21 cellular contexts compared by ENCODE assay signal in genomic region chr7:102289051-102289450, GRCh38. TPM values are rescaled to one million over a fixed set of nuclear protein-coding genes. Genes with fewer than 3 reads are reported as not detected.
DNase-seq lines count a peak whose midpoint lies in the region; ATAC-seq, FAIRE-seq and TF ChIP-seq lines count a peak whose summit lies in the region.
"Had no signal": no experiment of that assay in that cellular context is flagged by ENCODE, and none has a peak within 500 bp of the region (broad histone marks: within the 10 kb centered on the region; RNA-seq: fewer than 3 reads in every experiment).

No MANE protein-coding gene starts in this region.

- H3K9me3 ChIP-seq in HepG2 (ENCODE audit: low read length) (no peaks in the 10 kb centered on the region), right lobe of liver (no peaks in the 10 kb centered on the region), OCI-LY1 (ENCODE audit: low read length) (no peaks in the 10 kb centered on the region), HAP-1 (no peaks in the 10 kb centered on the region), gastrocnemius medialis (no peaks in the 10 kb centered on the region)
- H3K9me3 ChIP-seq: A549, gastroesophageal sphincter, stomach had no signal

- H3K4me2 ChIP-seq in HepG2 (ENCODE audit: low read depth, low read length) = no peak overlapping the region; the same call in 1 of the 2 replicates
- peak overlapping the region; percentile 99 for H3K4me2 ChIP-seq in OCI-LY1 (ENCODE audit: low read length)

- no peaks in the 10 kb centered on the region for H3K36me3 ChIP-seq in HepG2 (replicated peaks in 1 of 2; ENCODE audit: control insufficient read depth in 1 of 2, insufficient read depth in 2 of 2, low read length in 2 of 2)
- no peaks in the 10 kb centered on the region for H3K36me3 ChIP-seq in right lobe of liver
- peaks cover 4% of the 10 kb centered on the region; the same call in 1 of the 2 replicates for H3K36me3 ChIP-seq in OCI-LY1 (ENCODE audit: insufficient read depth, low read length)
- H3K36me3 ChIP-seq in HAP-1 (replicated peaks) = no peaks in the 10 kb centered on the region
- no peaks in the 10 kb centered on the region for H3K36me3 ChIP-seq in gastrocnemius medialis
- H3K36me3 ChIP-seq: gastroesophageal sphincter, stomach, WERI-Rb-1 had no signal

- BruUV-seq in HepG2 (replicated peaks; lab: Mats Ljungman, UMichigan) = no TSS peak

- peaks cover 33% of the 10 kb centered on the region for H3K4me1 ChIP-seq in HepG2 (ENCODE audit: insufficient read depth, low read length)
- H3K4me1 ChIP-seq in right lobe of liver = peaks cover 0 to 13% (median 0%) of the 10 kb centered on the region in 4 donors
- peaks cover 84% of the 10 kb centered on the region for H3K4me1 ChIP-seq in OCI-LY1 (ENCODE audit: insufficient read depth, low read length, severe bottlenecking)
- peaks cover 8% of the 10 kb centered on the region; the same call in 1 of the 2 replicates for H3K4me1 ChIP-seq in HAP-1
- peaks cover 30 to 43% of the 10 kb centered on the region in 2 donors for H3K4me1 ChIP-seq in gastrocnemius medialis

- no peaks in the 10 kb centered on the region for H3K9me2 ChIP-seq in OCI-LY1 (ENCODE audit: low read depth, low read length)

- 22% methylated on average over 7 of the region's 10 CpGs for WGBS in HepG2 (ENCODE audit: low lambda C conversion rate)
- WGBS in right lobe of liver (ENCODE audit: insufficient coverage, low coverage, low lambda C conversion rate, missing lambda C conversion rate) = 76% methylated on average over 4 of the region's 10 CpGs

- H4K20me1 ChIP-seq in HepG2 (ENCODE audit: insufficient read depth, low read length) = peaks cover 10% of the 10 kb centered on the region; the same call in 1 of the 2 replicates
- no peaks in the 10 kb centered on the region for H4K20me1 ChIP-seq in OCI-LY1 (ENCODE audit: insufficient read depth, low read length)

- in situ Hi-C loops in HepG2 (cut with HindIII; ENCODE audit: extremely low pct_ligation_motif_present, low pct_unique_long_range_greater_than_20kb) = loop anchor here (5.0 kb wide), 1 partner anchor 103 kb away; no protein-coding TSS in a partner anchor
- in situ Hi-C loops in HAP-1 (cut with MboI; ENCODE audit: low sequenced_read_pairs) = no loop called here
- in situ Hi-C loops in gastrocnemius medialis (cut with MboI; ENCODE audit: low sequenced_read_pairs in 4 of 4) = no loop called here

- H3K27me3 ChIP-seq in HepG2 (ENCODE audit: control insufficient read depth in 1 of 2, insufficient read depth in 2 of 2, low read length in 2 of 2) (peaks cover 2 to 21% of the 10 kb centered on the region in 2 experiments; a peak in 3 of 5 replicates), right lobe of liver (no peaks in the 10 kb centered on the region), OCI-LY1 (ENCODE audit: insufficient read depth, low read length) (peaks cover 5% of the 10 kb centered on the region; the same call in 1 of the 2 replicates), HAP-1 (ENCODE audit: low read depth) (no peaks in the 10 kb centered on the region), gastrocnemius medialis (no peaks in the 10 kb centered on the region)

- peak overlapping the region; percentile 82 for H3K4me3 Mint-ChIP-seq in type B pancreatic cell

- no peak for DNase-seq in HepG2 (ENCODE audit: low spot score)
- DNase-seq in right lobe of liver = no peak
- no peak for DNase-seq in type B pancreatic cell (ENCODE audit: extremely low spot score, unreplicated experiment)
- no peak for DNase-seq in HAP-1 (ENCODE audit: low spot score in 2 of 2)
- no peak for DNase-seq in gastrocnemius medialis
- no peak for DNase-seq in amygdala (lab: John Stamatoyannopoulos, UW)
- DNase-seq: activated effector memory CD4-positive, alpha-beta T cell treated with anti-CD3 and anti-CD28 coated beads, Interleukin-2, amount 50 U/mL, for 16 hours; COR-L47; cortex of kidney; NCI-H1436; stomach; T-helper 1 cell; WERI-Rb-1 had no signal

- no peaks in the 10 kb centered on the region for H3K27me3 Mint-ChIP-seq in type B pancreatic cell

- TF ChIP-seq POLR2A in HepG2 (IDR thresholded peaks at IDR 0.05; ENCODE audit: insufficient read depth in 1 of 2, low read depth in 2 of 2, low read length in 2 of 2) = no peak
- no peak for TF ChIP-seq POLR2A in right lobe of liver (IDR thresholded peaks at IDR 0.05)
- TF ChIP-seq POLR2A in gastrocnemius medialis (IDR thresholded peaks at IDR 0.05) = no peak

- TF ChIP-seq CTCF in HepG2 (CRISPR knock-in tag; IDR thresholded peaks at IDR 0.05) = no peak
- no peak for TF ChIP-seq CTCF in right lobe of liver (IDR thresholded peaks at IDR 0.05)
- no peak for TF ChIP-seq CTCF in OCI-LY1 (IDR thresholded peaks at IDR 0.05; ENCODE audit: low read length)
- no peak for TF ChIP-seq CTCF in type B pancreatic cell (conservative IDR thresholded peaks at IDR 0.05)
- no peak for TF ChIP-seq CTCF in gastrocnemius medialis (IDR thresholded peaks at IDR 0.05 in 4 of 5, conservative IDR thresholded peaks at IDR 0.05 in 1 of 5)

- no peak for FAIRE-seq in HepG2 (lab: Jason Lieb, UNC)
- FAIRE-seq: A549, G401.6, urothelium cell line had no signal

- H3K36me3 Mint-ChIP-seq in type B pancreatic cell = no peaks in the 10 kb centered on the region

- no peak for TF ChIP-seq RAD21 in HepG2 (CRISPR knock-in tag; IDR thresholded peaks at IDR 0.05)

- no peak overlapping the region for H3K27ac Mint-ChIP-seq in type B pancreatic cell

- POLR2A ChIA-PET in HepG2 (lab: Yijun Ruan, JAX) = no interaction called here

- H3F3A ChIP-seq in OCI-LY1 (ENCODE audit: insufficient read depth, low read length) = peaks cover 6% of the 10 kb centered on the region; the same call in 1 of the 2 replicates

- H2AFZ ChIP-seq in HepG2 (ENCODE audit: low read length) = no peak overlapping the region
- no peak overlapping the region for H2AFZ ChIP-seq in OCI-LY1 (ENCODE audit: low read length)

- CTCF ChIA-PET in HepG2 (lab: Yijun Ruan, JAX; ENCODE audit: low intra/inter-chr PET ratio, low total read pairs) = no interaction called here

- H3K79me2 ChIP-seq in HepG2 (ENCODE audit: insufficient read depth, low read length) (no peaks in the 10 kb centered on the region), OCI-LY1 (ENCODE audit: insufficient read depth, low read length) (peaks cover 31% of the 10 kb centered on the region)

- TF ChIP-seq EP300 in HepG2 (IDR thresholded peaks at IDR 0.05; ENCODE audit: low read depth in 2 of 2, low read length in 2 of 2) (no peak), HepG2 (CRISPR knock-in tag; IDR thresholded peaks at IDR 0.05; ENCODE audit: borderline replicate concordance) (no peak)

- intact Hi-C loops in HepG2 (cut with micrococcal nuclease; ENCODE audit: unreplicated experiment) (no loop called here), right lobe of liver (cut with DNase I) (no loop called here), gastrocnemius medialis (cut with DNase I; ENCODE audit: low total_unique reads) (no loop called here)

- peaks cover 25% of the 10 kb centered on the region for H3K4me1 Mint-ChIP-seq in type B pancreatic cell (ENCODE audit: unreplicated experiment)

- H3K9ac ChIP-seq in HepG2 (ENCODE audit: insufficient read depth, low read depth, low read length) = no peak overlapping the region
- H3K9ac ChIP-seq in OCI-LY1 (ENCODE audit: low read length) = peak overlapping the region; percentile 92

- H3K4me3 ChIP-seq in HepG2 (replicated peaks in 1 of 3; ENCODE audit: insufficient read depth in 1 of 3, low read depth in 2 of 3, low read length in 3 of 3) = no peak overlapping the region
- H3K4me3 ChIP-seq in right lobe of liver = no peak overlapping the region
- peak overlapping the region; percentile 94 for H3K4me3 ChIP-seq in OCI-LY1 (ENCODE audit: low read depth, low read length, poor library complexity, severe bottlenecking)
- H3K4me3 ChIP-seq in HAP-1 = no peak overlapping the region
- H3K4me3 ChIP-seq in gastrocnemius medialis = no peak overlapping the region
- H3K4me3 ChIP-seq: A549, gastroesophageal sphincter had no signal

- H3K27ac ChIP-seq in HepG2 (ENCODE audit: extremely low read length, insufficient read depth, low read length) (no peak overlapping the region), right lobe of liver (no peak overlapping the region), OCI-LY1 (ENCODE audit: low read depth, low read length, poor library complexity, severe bottlenecking) (peak overlapping the region; percentile 91), gastrocnemius medialis (peak overlapping the region in 1 of 4 donors; percentile 88)
- H3K27ac ChIP-seq: A549, epithelial cell of prostate, gastroesophageal sphincter, stomach, WERI-Rb-1 had no signal

- ATAC-seq in HepG2 (no peak), right lobe of liver (no peak), esophagus mucosa (peak; percentile 2), gastrocnemius medialis (no peak)
- ATAC-seq: A549, gastroesophageal sphincter, Right ventricle myocardium inferior had no signal

- H3K9me3 Mint-ChIP-seq in type B pancreatic cell = no peaks in the 10 kb centered on the region

RNA-seq across cellular contexts. Expression of gene SH2B2, which starts 2.4 kb away (rescaled TPM):
- total RNA-seq in HepG2 (2016; rRNA removed; fragmentation: Illumina TruSeq; extraction: Trizol) (0.14 and 0.46 TPM in 2 replicates), right lobe of liver (1 to 10 TPM; 1.7 to 3.1 (median 2.6) TPM), esophagus mucosa (1.1 TPM), type B pancreatic cell (ENCODE audit: low replicate concordance) (9.5 and 15.5 TPM in 2 replicates), gastrocnemius medialis (10 to 100 TPM; 32.7 to 62.0 (median 43.5) TPM)
- 0.26 and 0.51 TPM in 2 replicates for total RNA-seq in HepG2 (2016; cell fraction: cytosol; rRNA removed; fragmentation: Illumina TruSeq; extraction: Trizol; ENCODE audit: low read depth)
- 0.45 and 0.63 TPM in 2 replicates for total RNA-seq in HepG2 (2016; cell fraction: insoluble cytoplasmic fraction; rRNA removed; fragmentation: Illumina TruSeq; extraction: Trizol)
- total RNA-seq in HepG2 (2016; cell fraction: membrane; rRNA removed; fragmentation: Illumina TruSeq; extraction: Trizol) = 0.46 and 0.55 TPM in 2 replicates
- total RNA-seq in HepG2 (2016; cell fraction: nucleus; rRNA removed; fragmentation: Illumina TruSeq; extraction: Trizol) = not detected in 2 replicates
- 1.3 and 1.7 TPM in 2 replicates for polyA plus RNA-seq in HepG2 (2011; rRNA removed)
- 1.7 and 2.3 TPM in 2 replicates for polyA plus RNA-seq in HepG2 (2011; cell fraction: cytosol; rRNA removed)
- 4.6 and 5.0 TPM in 2 replicates for polyA plus RNA-seq in HepG2 (2011; cell fraction: nucleus; rRNA removed)
- 1.0 and 1.2 TPM in 2 replicates for polyA plus RNA-seq in HepG2 (2012)
- 0.41 and 0.54 TPM in 2 replicates for polyA plus RNA-seq in HepG2 (2016; cell fraction: cytosol; fragmentation: Illumina TruSeq; extraction: Trizol; ENCODE audit: low read depth)
- 0.63 and 0.64 TPM in 2 replicates for polyA plus RNA-seq in HepG2 (2016; cell fraction: insoluble cytoplasmic fraction; fragmentation: Illumina TruSeq; extraction: Trizol; ENCODE audit: low read depth)
- polyA plus RNA-seq in HepG2 (2016; cell fraction: membrane; fragmentation: Illumina TruSeq; extraction: Trizol; ENCODE audit: low read depth) = 0.58 and 0.90 TPM in 2 replicates
- 0.46 and 1.1 TPM in 2 replicates for polyA plus RNA-seq in HepG2 (2016; cell fraction: nucleus; fragmentation: Illumina TruSeq; extraction: Trizol; ENCODE audit: insufficient read depth, low read depth)
- polyA minus RNA-seq in HepG2 (2011; rRNA and poly(A)+ RNA removed; ENCODE audit: low replicate concordance) = 1.5 and 3.3 TPM in 2 replicates
- 1.3 and 2.5 TPM in 2 replicates for polyA minus RNA-seq in HepG2 (2011; cell fraction: cytosol; rRNA and poly(A)+ RNA removed)
- 0.90 and 1.6 TPM in 2 replicates for polyA minus RNA-seq in HepG2 (2011; cell fraction: nucleus; rRNA and poly(A)+ RNA removed)
